In genomic region chr21:33299181-33299752, GRCh38 we compare ENCODE assay signal across 8 cellular contexts. TPM values are rescaled to one million over a fixed set of nuclear protein-coding genes. Genes with fewer than 3 reads are reported as not detected.
A peak's percentile ranks its signal among the peaks of the same experiment; 100 is the strongest.
DNase-seq lines count a peak whose midpoint lies in the region; ATAC-seq and TF ChIP-seq lines count a peak whose summit lies in the region.

No MANE protein-coding gene starts in this region.

- no peak overlapping the region for H2BK12ac ChIP-seq in mesenchymal stem cell (ENCODE audit: low read length in 2 of 2)

- H3K23ac ChIP-seq in mesenchymal stem cell (ENCODE audit: low read length in 2 of 2) = no peak overlapping the region

- WGBS in mesenchymal stem cell = 97% methylated on average over 5 of the region's 5 CpGs

- no peaks in the 10 kb centered on the region for H3K9me3 ChIP-seq in mesenchymal stem cell (ENCODE audit: control insufficient read depth, low read length)

- H2BK15ac ChIP-seq in mesenchymal stem cell (ENCODE audit: low read depth, poor library complexity, severe bottlenecking) = no peak overlapping the region

- no peak overlapping the region for H2AFZ ChIP-seq in mesenchymal stem cell (ENCODE audit: low read depth, low read length)

- no peaks in the 10 kb centered on the region for H3K79me1 ChIP-seq in mesenchymal stem cell (replicated peaks; ENCODE audit: low read length, poor library complexity, severe bottlenecking)

- peak overlapping the region; percentile 33 for H4K8ac ChIP-seq in mesenchymal stem cell (ENCODE audit: low read length)

- peaks cover 8% of the 10 kb centered on the region in 2 experiments for H3K36me3 ChIP-seq in mesenchymal stem cell (ENCODE audit: control insufficient read depth in 1 of 2, insufficient read depth in 2 of 2, low read depth in 1 of 2, low read length in 2 of 2)

- no peak overlapping the region for H3K4me2 ChIP-seq in mesenchymal stem cell (ENCODE audit: low read length, poor library complexity, severe bottlenecking)

- H3K27ac ChIP-seq in mesenchymal stem cell (ENCODE audit: low read length, poor library complexity, severe bottlenecking) = no peak overlapping the region

- no peak overlapping the region for H2BK5ac ChIP-seq in mesenchymal stem cell (ENCODE audit: low read depth, low read length, poor library complexity, severe bottlenecking)

- H3K4me1 ChIP-seq in mesenchymal stem cell (ENCODE audit: control insufficient read depth, insufficient read depth, low read depth, low read length) = no peaks in the 10 kb centered on the region

- H3K27me3 ChIP-seq in mesenchymal stem cell (ENCODE audit: control insufficient read depth in 1 of 2, insufficient read depth in 1 of 2, low read length in 2 of 2) = no peaks in the 10 kb centered on the region

- no peak overlapping the region for H3K9ac ChIP-seq in mesenchymal stem cell (ENCODE audit: low read length)

- no peak overlapping the region for H4K91ac ChIP-seq in mesenchymal stem cell (ENCODE audit: low read length)

- peak; percentile 20 for TF ChIP-seq POLR2A in GM19193 (IDR thresholded peaks at IDR 0.05; ENCODE audit: extremely low read depth, insufficient read depth, insufficient read length)

- peak; percentile 76 for ATAC-seq in HG03520 (IDR thresholded peaks at IDR 0.05; ENCODE audit: unreplicated experiment)

- no peak overlapping the region for H3K18ac ChIP-seq in mesenchymal stem cell (ENCODE audit: low read depth in 1 of 2, low read length in 2 of 2)

- DNase-seq in A172 (ENCODE audit: low spot score) = peak; percentile 43
- peak; percentile 33 to 49 for DNase-seq in activated CD4-positive, alpha-beta T cell treated with anti-CD3 and anti-CD28 coated beads, Interleukin-2, amount 50 U/mL, for 48 hours
- DNase-seq in mesenchymal stem cell = no peak
- DNase-seq in GOT3 (lab: John Stamatoyannopoulos, UW) = no peak
- DNase-seq in NCI-H2196 treated with DMSO at 0.1 percent for 48 hours (lab: John Stamatoyannopoulos, UW; ENCODE audit: unreplicated experiment) = no peak
- DNase-seq in COR-L47 (lab: John Stamatoyannopoulos, UW) = no peak

- H3K4me3 ChIP-seq in mesenchymal stem cell (ENCODE audit: insufficient read depth in 1 of 2, low read depth in 1 of 2, low read length in 2 of 2) = no peak overlapping the region

- no peak overlapping the region for H2BK120ac ChIP-seq in mesenchymal stem cell (ENCODE audit: low read depth, low read length)

- no peak overlapping the region for H3K14ac ChIP-seq in mesenchymal stem cell (ENCODE audit: low read length in 2 of 2)

- H2AK5ac ChIP-seq in mesenchymal stem cell (ENCODE audit: low read length, severe bottlenecking) = no peak overlapping the region

- H3K4ac ChIP-seq in mesenchymal stem cell (ENCODE audit: low read depth in 1 of 2, low read length in 2 of 2) = no peak overlapping the region

RNA-seq across cellular contexts. Expression of gene IFNAR1, which starts 25.5 kb away (rescaled TPM):
- 15.7 and 20.5 TPM in 2 replicates for total RNA-seq in A172 (2014; rRNA removed; shearing (Covaris generic))
- 40.6 TPM for polyA plus RNA-seq in mesenchymal stem cell (2013, experiment 1 of 2)
- polyA plus RNA-seq in mesenchymal stem cell (2013, experiment 2 of 2) = 40.4 TPM

RNA-seq across cellular contexts. Expression of gene IL10RB, which starts 33.1 kb away (rescaled TPM):
- total RNA-seq in A172 (2014; rRNA removed; shearing (Covaris generic)) = 64.9 and 67.7 TPM in 2 replicates
- polyA plus RNA-seq in mesenchymal stem cell (2013, experiment 1 of 2) = 30.1 TPM
- 31.4 TPM for polyA plus RNA-seq in mesenchymal stem cell (2013, experiment 2 of 2)

Comparison
In these comparisons a context has a peak if more than half of its experiments do, and no peak if none do; other contexts are left out.
1. DNase-seq: peak in A172 (single experiment) and activated CD4-positive, alpha-beta T cell treated with anti-CD3 and anti-CD28 coated beads, Interleukin-2, amount 50 U/mL, for 48 hours (2 of 2); none in mesenchymal stem cell (single experiment), GOT3 (single experiment), NCI-H2196 treated with DMSO at 0.1 percent for 48 hours (single experiment) and COR-L47 (single experiment).